In genomic region chr15:101805605-101806345, GRCh38 we compare ENCODE assay signal across 1 cellular context.
TF ChIP-seq lines count a peak whose summit lies in the region.

No MANE protein-coding gene starts in this region.

TF ChIP-seq in IMR-90, 13 proteins besides CTCF, POLR2A, EP300 and RAD21 (continued from another document):
- no peak for TF ChIP-seq NFE2L2 (IDR thresholded peaks at IDR 0.05; ENCODE audit: low read depth, low read length)
- no peak for TF ChIP-seq BHLHE40 (IDR thresholded peaks at IDR 0.05; ENCODE audit: low read depth, low read length)
- TF ChIP-seq CHD1 (IDR thresholded peaks at IDR 0.05; ENCODE audit: low read depth, low read length) = no peak
- TF ChIP-seq CEBPB (IDR thresholded peaks at IDR 0.05; ENCODE audit: low read depth, low read length) = no peak
- no peak for TF ChIP-seq FOS (IDR thresholded peaks at IDR 0.05; ENCODE audit: low read depth, low read length)
- no peak for TF ChIP-seq USF2 (IDR thresholded peaks at IDR 0.05; ENCODE audit: low read depth, low read length)
- no peak for TF ChIP-seq MAZ (IDR thresholded peaks at IDR 0.05; ENCODE audit: borderline replicate concordance, low read depth, low read length)
- no peak for TF ChIP-seq SMC3 (IDR thresholded peaks at IDR 0.05; ENCODE audit: low read depth, low read length)
TF ChIP-seq in IMR-90: peak in this region for 0.
